ENCODE assay signal across 19 cellular contexts in genomic region chr7:121075952-121076349, GRCh38.
"Had no signal": no experiment of that assay in that cellular context is flagged by ENCODE, and none has a peak within 500 bp of the region (broad histone marks: within the 10 kb centered on the region; RNA-seq: fewer than 3 reads in every experiment).

No MANE protein-coding gene starts in this region.

- DNase-seq: activated CD4-positive, alpha-beta T cell treated with anti-CD3 and anti-CD28 coated beads for 1 hour; activated CD8-positive, alpha-beta memory T cell treated with anti-CD3 and anti-CD28 coated beads for 24 hours; activated CD8-positive, alpha-beta memory T cell treated with anti-CD3 and anti-CD28 coated beads, Interleukin-2, amount 50 U/mL, for 48 hours; activated effector memory CD4-positive, alpha-beta T cell treated with anti-CD3 and anti-CD28 coated beads, Interleukin-2, amount 50 U/mL, for 16 hours; activated T-cell treated with anti-CD3 and anti-CD28 coated beads, Interleukin-2, amount 50 U/mL, for 72 hours; effector CD4-positive, alpha-beta T cell; midbrain; nephron progenitor cell; occipital lobe; stimulated activated CD4-positive, alpha-beta T cell treated with anti-CD3 and anti-CD28 coated beads, Interleukin-15, amount 100 ng/mL, for 24 hours; stimulated activated CD4-positive, alpha-beta T cell treated with anti-CD3 and anti-CD28 coated beads, Interleukin-2, amount 100 ng/mL, for 48 hours had no signal

- H3K36me3 ChIP-seq: right atrium auricular region, suprapubic skin had no signal

- H3K9me3 ChIP-seq: right atrium auricular region, suprapubic skin had no signal

- H3K4me3 Mint-ChIP-seq: activated naive CD4-positive, alpha-beta T cell treated with anti-CD3 and anti-CD28 coated beads, Interleukin-2, amount 50 U/mL, for 24 hours; activated T-cell treated with anti-CD3 and anti-CD28 coated beads, Interleukin-2, amount 50 U/mL, for 72 hours; nephron progenitor cell; stimulated activated naive CD8-positive, alpha-beta T cell treated with anti-CD3 and anti-CD28 coated beads, Interleukin-15, Interleukin-2, amounts not matched to agents 100 ng/mL and 50 ng/mL, for 24 hours; type B pancreatic cell had no signal

- H3K4me3 ChIP-seq: lung, right atrium auricular region, skin epidermis, suprapubic skin had no signal

- H3K27me3 Mint-ChIP-seq: type B pancreatic cell had no signal

- H3K4me1 Mint-ChIP-seq: activated naive CD4-positive, alpha-beta T cell treated with anti-CD3 and anti-CD28 coated beads, Interleukin-2, amount 50 U/mL, for 24 hours had no signal

- H3K27ac Mint-ChIP-seq: activated naive CD4-positive, alpha-beta T cell treated with anti-CD3 and anti-CD28 coated beads, Interleukin-2, amount 50 U/mL, for 24 hours; activated T-cell treated with anti-CD3 and anti-CD28 coated beads, Interleukin-2, amount 50 U/mL, for 72 hours; stimulated activated naive CD8-positive, alpha-beta T cell treated with anti-CD3 and anti-CD28 coated beads, Interleukin-15, Interleukin-2, amounts not matched to agents 100 ng/mL and 50 ng/mL, for 24 hours; type B pancreatic cell had no signal

- H3K4me1 ChIP-seq: right atrium auricular region, suprapubic skin had no signal

- H3K27ac ChIP-seq: right atrium auricular region, skin epidermis, suprapubic skin had no signal

- H3K36me3 Mint-ChIP-seq: activated naive CD4-positive, alpha-beta T cell treated with anti-CD3 and anti-CD28 coated beads, Interleukin-2, amount 50 U/mL, for 24 hours had no signal

- H3K27me3 ChIP-seq: right atrium auricular region, suprapubic skin had no signal

- ATAC-seq: esophagus mucosa had no signal
